Comparison of ENCODE assay signal across 19 cellular contexts in genomic region chr18:6199777-6200176, GRCh38.
"Had no signal": no experiment of that assay in that cellular context is flagged by ENCODE, and none has a peak within 500 bp of the region (broad histone marks: within the 10 kb centered on the region; RNA-seq: fewer than 3 reads in every experiment).

No MANE protein-coding gene starts in this region.

- H3K9me3 ChIP-seq: prostate gland, right atrium auricular region, sigmoid colon, suprapubic skin had no signal

- H3K36me3 ChIP-seq: prostate gland, right atrium auricular region, sigmoid colon, spleen, suprapubic skin had no signal

- H3K4me3 ChIP-seq: coronary artery, prostate gland, right atrium auricular region, sigmoid colon, spleen, suprapubic skin had no signal

- H3K27me3 ChIP-seq: right atrium auricular region, sigmoid colon, spleen, suprapubic skin had no signal

- ATAC-seq: naive thymus-derived CD4-positive, alpha-beta T cell; stimulated activated naive B cell treated with anti-CD40 and anti-IgM and Interleukin-4, amounts not matched to agents 10 μg/mL and 1 μg/mL and 100 μg/mL, for 72 hours; stimulated activated naive CD8-positive, alpha-beta T cell treated with anti-CD3 and anti-CD28 coated beads, Interleukin-15, amount 100 ng/mL, for 72 hours had no signal

- H3K27ac ChIP-seq: coronary artery, prostate gland, sigmoid colon, spleen, suprapubic skin had no signal

- FAIRE-seq: endothelial cell of umbilical vein, frontal cortex, keratinocyte had no signal

- H3K4me1 ChIP-seq: prostate gland, sigmoid colon, spleen had no signal

- DNase-seq: dermis blood vessel endothelial cell; effector memory CD4-positive, alpha-beta T cell; hypothalamus; immature natural killer cell; mesenchymal stem cell; naive thymus-derived CD4-positive, alpha-beta T cell; nucleus accumbens; sigmoid colon; spleen; stimulated activated CD4-positive, alpha-beta T cell treated with anti-CD3 and anti-CD28 coated beads, Interleukin-4, amount 100 ng/mL, for 4 hours; stimulated activated naive B cell treated with anti-CD40 and anti-IgM and Interleukin-4, amounts not matched to agents 10 μg/mL and 1 μg/mL and 100 μg/mL, for 72 hours; stimulated activated naive CD8-positive, alpha-beta T cell treated with anti-CD3 and anti-CD28 coated beads, Interleukin-15, amount 100 ng/mL, for 72 hours had no signal
